Comparison of ENCODE assay signal across 28 cellular contexts in the genomic region with DNA sequence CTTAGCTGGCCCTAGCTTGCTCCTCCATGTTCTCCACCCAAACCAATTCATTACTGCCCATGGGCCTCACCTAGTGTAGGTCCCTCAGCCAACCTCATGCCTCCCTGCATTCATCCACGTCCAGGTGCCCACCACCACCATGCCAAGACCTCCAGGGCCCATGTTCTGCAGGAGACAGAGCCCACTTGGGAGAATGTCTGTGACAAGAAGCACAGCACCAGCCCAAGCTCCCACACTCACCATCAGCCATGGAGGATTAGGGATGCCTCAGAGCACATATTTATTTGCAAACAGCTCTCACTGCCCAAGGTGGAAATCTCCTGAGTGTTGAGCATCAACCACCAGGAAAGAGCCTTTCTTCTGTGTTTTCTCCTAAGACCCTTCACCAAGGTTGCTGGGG. TPM values are rescaled to one million over a fixed set of nuclear protein-coding genes. Genes with fewer than 3 reads are reported as not detected.
"Had no signal": no experiment of that assay in that cellular context is flagged by ENCODE, and none has a peak within 500 bp of the region (broad histone marks: within the 10 kb centered on the region; RNA-seq: fewer than 3 reads in every experiment).

No MANE protein-coding gene starts in this region.

- FAIRE-seq: urothelium cell line had no signal

- H3K36me3 ChIP-seq: stomach, suprapubic skin, thoracic aorta, thyroid gland, tibial artery, tibial nerve, transverse colon, upper lobe of left lung, upper lobe of right lung, uterus, vagina had no signal

- H3K4me1 ChIP-seq: stomach, suprapubic skin, testis, thyroid gland, tibial artery, tibial nerve, transverse colon, upper lobe of left lung, upper lobe of right lung, uterus, vagina had no signal

- H3K9me3 ChIP-seq: suprapubic skin, testis, thoracic aorta, thyroid gland, tibial artery, transverse colon, upper lobe of left lung, upper lobe of right lung, uterus, vagina had no signal

- H3K27ac ChIP-seq: stomach, suprapubic skin, testis, thoracic aorta, thyroid gland, tibial artery, tibial nerve, transverse colon, upper lobe of left lung, upper lobe of right lung, uterus, vagina had no signal

- DNase-seq: stimulated activated CD4-positive, alpha-beta T cell treated with anti-CD3 and anti-CD28 coated beads, Interleukin-2, amount 100 ng/mL, for 48 hours; stimulated activated CD4-positive, alpha-beta T cell treated with anti-CD3 and anti-CD28 coated beads, Interleukin-4, amount 100 ng/mL, for 1 hour; stimulated activated CD4-positive, alpha-beta T cell treated with anti-CD3 and anti-CD28 coated beads, Interleukin-4, amount 100 ng/mL, for 24 hours; stimulated activated CD4-positive, alpha-beta T cell treated with anti-CD3 and anti-CD28 coated beads, Interleukin-4, amount 100 ng/mL, for 4 hours; stimulated activated CD8-positive, alpha-beta memory T cell treated with anti-CD3 and anti-CD28 coated beads, Interleukin-4, amount 100 ng/mL, for 48 hours; stimulated activated naive B cell treated with anti-CD40 and anti-IgM and Interleukin-4, amounts not matched to agents 10 μg/mL and 1 μg/mL and 100 μg/mL, for 72 hours; stimulated activated naive CD4-positive, alpha-beta T cell; stimulated activated naive CD4-positive, alpha-beta T cell treated with Interleukin-2 at 50 U/mL for 16 hours; stimulated activated naive CD8-positive, alpha-beta T cell treated with anti-CD3 and anti-CD28 coated beads, Interleukin-15, amount 100 ng/mL, for 72 hours; stimulated activated naive CD8-positive, alpha-beta T cell treated with anti-CD3 and anti-CD28 coated beads, Interleukin-15, Interleukin-2, amounts not matched to agents 100 U/mL and 50 U/mL, for 24 hours; stomach; substantia nigra; testis; thyroid gland; tibial artery; transverse colon; trophoblast cell; upper lobe of left lung; upper lobe of right lung; uterus had no signal

- ATAC-seq: stimulated activated effector memory CD8-positive, alpha-beta T cell treated with anti-CD3 and anti-CD28 coated beads, Interleukin-12 subunit alpha, Interleukin-12 subunit beta, amount 100 ng/mL, for 72 hours; stimulated activated memory B cell treated with anti-CD40 and anti-IgM and Interleukin-4, amounts not matched to agents 10 μg/mL and 1 μg/mL and 100 μg/mL, for 72 hours; stimulated activated naive B cell treated with anti-CD40 and anti-IgM and Interleukin-4, amounts not matched to agents 10 μg/mL and 1 μg/mL and 100 μg/mL, for 72 hours; stimulated activated naive CD8-positive, alpha-beta T cell treated with anti-CD3 and anti-CD28 coated beads, Interleukin-15, amount 100 ng/mL, for 72 hours; stimulated activated naive CD8-positive, alpha-beta T cell treated with anti-CD3 and anti-CD28 coated beads, Interleukin-15, Interleukin-2, amounts not matched to agents 100 U/mL and 50 U/mL, for 24 hours; upper lobe of right lung had no signal

- H3K27me3 ChIP-seq: suprapubic skin, testis, thyroid gland, tibial artery, tibial nerve, transverse colon, upper lobe of left lung, upper lobe of right lung, uterus, vagina had no signal

- H3K4me3 ChIP-seq: stomach, suprapubic skin, testis, thoracic aorta, thyroid gland, tibial artery, tibial nerve, transverse colon, upper lobe of left lung, upper lobe of right lung, uterus, vagina had no signal

RNA-seq across cellular contexts. Expression of a gene that starts 43.4 kb away (rescaled TPM):
- total RNA-seq: subcutaneous adipose tissue had no signal
